In genomic region chr20:44033873-44034272, GRCh38 we compare ENCODE assay signal across 19 cellular contexts.
DNase-seq lines count a peak whose midpoint lies in the region; ATAC-seq and TF ChIP-seq lines count a peak whose summit lies in the region.
"Had no signal": no experiment of that assay in that cellular context is flagged by ENCODE, and none has a peak within 500 bp of the region (broad histone marks: within the 10 kb centered on the region; RNA-seq: fewer than 3 reads in every experiment).

No MANE protein-coding gene starts in this region.

- H3K36me3 ChIP-seq in Loucy (ENCODE audit: insufficient read depth, low read length), result no peaks in the 10 kb centered on the region
- no peaks in the 10 kb centered on the region for H3K36me3 ChIP-seq in mesenchymal stem cell (ENCODE audit: control insufficient read depth in 1 of 2, insufficient read depth in 2 of 2, low read depth in 1 of 2, low read length in 2 of 2)
- no peaks in the 10 kb centered on the region for H3K36me3 ChIP-seq in stomach
- H3K36me3 ChIP-seq: MG63, SJCRH30 had no signal

- peak; percentile 38 for DNase-seq in activated effector memory CD4-positive, alpha-beta T cell treated with anti-CD3 and anti-CD28 coated beads, Interleukin-2, amount 50 U/mL, for 16 hours
- DNase-seq in activated effector memory CD4-positive, alpha-beta T cell treated with Interleukin-2 at 50 U/mL for 16 hours, result no peak
- DNase-seq in mesenchymal stem cell (no peak), stomach (peak; percentile 1), retina (no peak), inferior parietal cortex (ENCODE audit: extremely low spot score) (no peak)
- no peak for DNase-seq in activated CD4-positive, alpha-beta T cell treated with anti-CD3 and anti-CD28 coated beads for 36 hours
- DNase-seq: GF-D8; GOT3; KG1; MG63; NCI-H1092; NCI-H1694; NCI-H526 treated with DMSO at 0.1 percent for 48 hours; NK-92 treated with Interleukin-12 subunit alpha and Interleukin-12 subunit beta, amount 100 ng/mL, for 24 hours; RPMI8226; SJCRH30 had no signal

- peak overlapping the region; percentile 74 for H4K91ac ChIP-seq in mesenchymal stem cell (ENCODE audit: low read length)

- H3K4me1 ChIP-seq in Loucy (ENCODE audit: insufficient read depth, low read length, poor library complexity, severe bottlenecking) (peaks cover 75% of the 10 kb centered on the region), mesenchymal stem cell (ENCODE audit: control insufficient read depth, insufficient read depth, low read depth, low read length) (no peaks in the 10 kb centered on the region), stomach (no peaks in the 10 kb centered on the region)
- H3K4me1 ChIP-seq: SJCRH30 had no signal

- H3K4me3 Mint-ChIP-seq in activated CD4-positive, alpha-beta T cell treated with anti-CD3 and anti-CD28 coated beads for 36 hours, result no peak overlapping the region

- H2AFZ ChIP-seq in Loucy (ENCODE audit: low read length) (no peak overlapping the region), mesenchymal stem cell (ENCODE audit: low read depth, low read length) (no peak overlapping the region)

- no peak overlapping the region for H3K14ac ChIP-seq in mesenchymal stem cell (ENCODE audit: low read length in 2 of 2)

- H3F3A ChIP-seq in Loucy (ENCODE audit: low read depth), result peaks cover 14% of the 10 kb centered on the region

- no peak overlapping the region for H2BK5ac ChIP-seq in mesenchymal stem cell (ENCODE audit: low read depth, low read length, poor library complexity, severe bottlenecking)

- H4K8ac ChIP-seq in mesenchymal stem cell (ENCODE audit: low read length), result no peak overlapping the region

- no peaks in the 10 kb centered on the region for H3K79me2 ChIP-seq in Loucy (ENCODE audit: insufficient read depth, low read length)

- no peaks in the 10 kb centered on the region for H3K27me3 ChIP-seq in Loucy (ENCODE audit: insufficient read depth, low read length, poor library complexity, severe bottlenecking)
- H3K27me3 ChIP-seq in mesenchymal stem cell (ENCODE audit: control insufficient read depth in 1 of 2, insufficient read depth in 1 of 2, low read length in 2 of 2), result peaks cover 53 to 77% of the 10 kb centered on the region in 2 experiments
- peaks cover 0 to 17% (median 0%) of the 10 kb centered on the region in 3 donors for H3K27me3 ChIP-seq in stomach
- H3K27me3 ChIP-seq: SJCRH30 had no signal

- ATAC-seq in activated CD4-positive, alpha-beta T cell treated with anti-CD3 and anti-CD28 coated beads for 36 hours, result no peak

- H3K36me3 Mint-ChIP-seq in activated CD4-positive, alpha-beta T cell treated with anti-CD3 and anti-CD28 coated beads for 36 hours (ENCODE audit: low read depth), result no peaks in the 10 kb centered on the region

- H3K18ac ChIP-seq in mesenchymal stem cell (ENCODE audit: low read depth in 1 of 2, low read length in 2 of 2), result no peak overlapping the region

- no peaks in the 10 kb centered on the region for H3K27me3 Mint-ChIP-seq in activated CD4-positive, alpha-beta T cell treated with anti-CD3 and anti-CD28 coated beads for 36 hours

- peaks cover 23% of the 10 kb centered on the region for H3K4me1 Mint-ChIP-seq in activated CD4-positive, alpha-beta T cell treated with anti-CD3 and anti-CD28 coated beads for 36 hours

- no peak overlapping the region for H3K4ac ChIP-seq in mesenchymal stem cell (ENCODE audit: low read depth in 1 of 2, low read length in 2 of 2)

- H3K9ac ChIP-seq in Loucy (ENCODE audit: low read depth, low read length, poor library complexity, severe bottlenecking) (peak overlapping the region; percentile 64), mesenchymal stem cell (ENCODE audit: low read length) (no peak overlapping the region)

- H3K23ac ChIP-seq in mesenchymal stem cell (ENCODE audit: low read length in 2 of 2), result no peak overlapping the region

- H2AK5ac ChIP-seq in mesenchymal stem cell (ENCODE audit: low read length, severe bottlenecking), result no peak overlapping the region

- TF ChIP-seq EP300 in stomach (IDR thresholded peaks at IDR 0.05), result no peak

- POLR2A ChIA-PET in activated CD4-positive, alpha-beta T cell treated with anti-CD3 and anti-CD28 coated beads for 36 hours (lab: Charles Lee), result no interaction called here

- peak overlapping the region; percentile 53 for H3K4me2 ChIP-seq in Loucy (ENCODE audit: low read depth, low read length, poor library complexity, severe bottlenecking)
- no peak overlapping the region for H3K4me2 ChIP-seq in mesenchymal stem cell (ENCODE audit: low read length, poor library complexity, severe bottlenecking)

- H3K27ac ChIP-seq in mesenchymal stem cell (ENCODE audit: low read length, poor library complexity, severe bottlenecking) (no peak overlapping the region), stomach (no peak overlapping the region)
- H3K27ac ChIP-seq: C4-2B, SJCRH30 had no signal

- no peaks in the 10 kb centered on the region for H3K79me1 ChIP-seq in mesenchymal stem cell (replicated peaks; ENCODE audit: low read length, poor library complexity, severe bottlenecking)

- intact Hi-C loops in stomach (cut with DNase I; ENCODE audit: low total_unique reads), result no loop called here
- intact Hi-C loops in activated CD4-positive, alpha-beta T cell treated with anti-CD3 and anti-CD28 coated beads for 36 hours (cut with DNase I, micrococcal nuclease), result no loop called here

- CTCF ChIA-PET in activated CD4-positive, alpha-beta T cell treated with anti-CD3 and anti-CD28 coated beads for 36 hours (lab: Charles Lee), result no interaction called here

- no peaks in the 10 kb centered on the region for H4K20me1 ChIP-seq in Loucy (ENCODE audit: insufficient read depth, low read length, poor library complexity, severe bottlenecking)

- H2BK120ac ChIP-seq in mesenchymal stem cell (ENCODE audit: low read depth, low read length), result no peak overlapping the region

- no peak overlapping the region for H2BK12ac ChIP-seq in mesenchymal stem cell (ENCODE audit: low read length in 2 of 2)

- no peak for TF ChIP-seq CTCF in Loucy (conservative IDR thresholded peaks at IDR 0.05; ENCODE audit: low read length)
- no peak for TF ChIP-seq CTCF in stomach (IDR thresholded peaks at IDR 0.05)

- H3K9me3 ChIP-seq in Loucy (ENCODE audit: insufficient read depth, low read depth, low read length), result no peaks in the 10 kb centered on the region; the same call in 1 of the 2 replicates
- H3K9me3 ChIP-seq in mesenchymal stem cell (ENCODE audit: control insufficient read depth, low read length), result peaks cover 10% of the 10 kb centered on the region
- no peaks in the 10 kb centered on the region for H3K9me3 ChIP-seq in stomach
- H3K9me3 ChIP-seq: MG63, SJCRH30 had no signal

- no peak for TF ChIP-seq POLR2A in stomach (IDR thresholded peaks at IDR 0.05)

- no peak overlapping the region for H2BK15ac ChIP-seq in mesenchymal stem cell (ENCODE audit: low read depth, poor library complexity, severe bottlenecking)

- H3K9me3 Mint-ChIP-seq in activated CD4-positive, alpha-beta T cell treated with anti-CD3 and anti-CD28 coated beads for 36 hours (ENCODE audit: low read depth), result peaks cover 1% of the 10 kb centered on the region

- 89% methylated on average over 4 of the region's 4 CpGs for WGBS in mesenchymal stem cell
- WGBS in stomach, 5 donors, result 68 to 88% (median 85%) methylated on average over 4 of the region's 4 CpGs

- H3K4me3 ChIP-seq in Loucy (ENCODE audit: low read length, poor library complexity, severe bottlenecking), result peak overlapping the region; percentile 53
- H3K4me3 ChIP-seq in mesenchymal stem cell (ENCODE audit: insufficient read depth in 1 of 2, low read depth in 1 of 2, low read length in 2 of 2), result no peak overlapping the region
- no peak overlapping the region for H3K4me3 ChIP-seq in stomach
- H3K4me3 ChIP-seq: MG63, SJCRH30 had no signal

- no peak overlapping the region for H3K27ac Mint-ChIP-seq in activated CD4-positive, alpha-beta T cell treated with anti-CD3 and anti-CD28 coated beads for 36 hours

- H3K9me2 ChIP-seq in Loucy (replicated peaks; ENCODE audit: low read depth, low read length), result no peaks in the 10 kb centered on the region

Comparison
In these comparisons a context has a peak if more than half of its experiments do, and no peak if none do; other contexts are left out.
1. DNase-seq: peak in activated effector memory CD4-positive, alpha-beta T cell treated with anti-CD3 and anti-CD28 coated beads, Interleukin-2, amount 50 U/mL, for 16 hours (single experiment) and stomach (single experiment); none in activated effector memory CD4-positive, alpha-beta T cell treated with Interleukin-2 at 50 U/mL for 16 hours (single experiment), mesenchymal stem cell (single experiment), activated CD4-positive, alpha-beta T cell treated with anti-CD3 and anti-CD28 coated beads for 36 hours (single experiment), retina (single experiment) and inferior parietal cortex (single experiment).